In the genomic region with DNA sequence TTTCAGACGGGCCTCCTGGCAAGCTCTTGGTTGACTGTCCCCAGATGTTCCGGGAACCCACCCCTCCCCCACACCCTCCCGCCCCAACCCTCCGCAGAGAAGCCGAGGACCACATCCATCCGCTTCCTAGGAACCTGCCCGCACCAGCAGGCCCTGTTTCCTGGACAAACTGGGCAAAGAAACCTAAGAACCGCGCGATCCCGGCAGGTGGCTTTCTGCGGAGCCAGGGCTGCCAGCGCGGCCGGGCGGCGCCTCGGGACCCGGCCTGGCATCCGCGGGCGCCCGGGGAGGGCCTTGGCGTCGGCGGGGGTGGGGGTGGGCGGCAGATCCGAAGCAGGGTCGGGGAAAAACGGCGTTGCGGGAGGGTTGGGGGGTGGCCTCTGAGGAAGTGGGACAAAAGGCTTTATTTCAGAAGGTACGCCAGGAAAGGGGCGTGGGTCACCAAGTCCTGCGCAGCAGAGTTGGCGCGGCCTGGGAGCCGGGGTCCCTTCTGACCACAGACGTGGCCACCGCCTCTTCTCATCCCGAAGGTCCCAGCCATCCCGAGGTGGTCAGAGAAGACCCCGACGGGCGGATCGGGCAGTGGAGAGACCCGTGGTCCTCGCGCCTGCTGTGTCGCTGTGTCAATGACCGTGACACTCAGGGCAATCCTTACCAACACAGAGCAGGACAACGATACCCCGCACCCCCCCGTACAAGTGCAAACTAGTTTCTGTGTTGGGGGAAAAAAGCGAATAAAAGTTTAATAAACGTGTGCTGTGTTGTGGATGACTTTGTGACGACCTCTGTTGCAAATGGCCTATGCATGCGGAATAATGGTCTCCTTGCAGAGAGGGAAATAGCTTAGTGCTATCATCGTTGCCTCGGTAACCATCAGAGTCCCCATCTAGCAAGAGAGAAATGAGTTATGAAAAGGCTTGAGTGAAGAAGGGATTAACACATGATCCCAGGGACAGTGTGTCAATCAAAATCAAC, we compare ENCODE assay signal across 9 cellular contexts. TPM values are rescaled to one million over a fixed set of nuclear protein-coding genes. Genes with fewer than 3 reads are reported as not detected.
A peak's percentile ranks its signal among the peaks of the same experiment; 100 is the strongest.
DNase-seq lines count a peak whose midpoint lies in the region; TF ChIP-seq lines count a peak whose summit lies in the region.
"Had no signal": no experiment of that assay in that cellular context is flagged by ENCODE, and none has a peak within 500 bp of the region (broad histone marks: within the 10 kb centered on the region; RNA-seq: fewer than 3 reads in every experiment).

No MANE protein-coding gene starts in this region.

- peaks cover 28% of the 10 kb centered on the region for H3K27me3 Mint-ChIP-seq in endothelial cell (ENCODE audit: unreplicated experiment)

- H3K27me3 ChIP-seq in parathyroid adenoma (ENCODE audit: control insufficient read depth, insufficient read depth, low read length) (no peaks in the 10 kb centered on the region), MM.1S (replicated peaks; ENCODE audit: insufficient read depth, low read length) (no peaks in the 10 kb centered on the region; the same call in 1 of the 2 replicates)

- H3K4me1 ChIP-seq in parathyroid adenoma (peaks cover 5% of the 10 kb centered on the region), MM.1S (ENCODE audit: low read length) (no peaks in the 10 kb centered on the region)

- H3K36me3 ChIP-seq in parathyroid adenoma (ENCODE audit: control insufficient read depth, insufficient read depth, low read length) (no peaks in the 10 kb centered on the region), MM.1S (replicated peaks; ENCODE audit: insufficient read depth, low read length) (no peaks in the 10 kb centered on the region)

- H4K20me1 ChIP-seq in MM.1S (ENCODE audit: insufficient read depth, low read length): no peaks in the 10 kb centered on the region

- H3K27ac Mint-ChIP-seq in endothelial cell (ENCODE audit: unreplicated experiment): no peak overlapping the region

- H3K9me3 ChIP-seq in parathyroid adenoma (ENCODE audit: control insufficient read depth, low read length) (no peaks in the 10 kb centered on the region), MM.1S (replicated peaks; ENCODE audit: insufficient read depth, low read length) (no peaks in the 10 kb centered on the region)

- no peaks in the 10 kb centered on the region for H3F3A ChIP-seq in MM.1S (ENCODE audit: insufficient read depth, low read length)

- H3K4me3 Mint-ChIP-seq in endothelial cell (ENCODE audit: unreplicated experiment): peak overlapping the region; percentile 74

- H3K27ac ChIP-seq in parathyroid adenoma: no peak overlapping the region
- no peak overlapping the region for H3K27ac ChIP-seq in MM.1S (ENCODE audit: low read length)

- no peaks in the 10 kb centered on the region for H3K9me2 ChIP-seq in MM.1S (replicated peaks; ENCODE audit: insufficient read depth, low read length)

- peaks cover 4% of the 10 kb centered on the region for H3K36me3 Mint-ChIP-seq in endothelial cell (ENCODE audit: low read depth, unreplicated experiment)

- TF ChIP-seq CTCF in GM20000 (IDR thresholded peaks at IDR 0.05; ENCODE audit: extremely low read depth, missing control alignments) (no peak), endothelial cell (IDR thresholded peaks at IDR 0.05; ENCODE audit: unreplicated experiment) (no peak), parathyroid adenoma (IDR thresholded peaks at IDR 0.05) (no peak), MM.1S (IDR thresholded peaks at IDR 0.05; ENCODE audit: low read length) (no peak)

- no peaks in the 10 kb centered on the region for H3K9me3 Mint-ChIP-seq in endothelial cell (ENCODE audit: unreplicated experiment)

- H3K9ac ChIP-seq in parathyroid adenoma (no peak overlapping the region), MM.1S (ENCODE audit: low read length) (no peak overlapping the region)

- H3K79me2 ChIP-seq in parathyroid adenoma: no peaks in the 10 kb centered on the region
- H3K79me2 ChIP-seq in MM.1S (ENCODE audit: low read length): no peaks in the 10 kb centered on the region

- H3K4me2 ChIP-seq in parathyroid adenoma (ENCODE audit: low read length) (peak overlapping the region; percentile 2), MM.1S (ENCODE audit: low read depth, low read length) (no peak overlapping the region)

- DNase-seq in GM20000 (ENCODE audit: low spot score): peak; percentile 34
- peak; percentile 70 for DNase-seq in NCI-H748 (lab: John Stamatoyannopoulos, UW; ENCODE audit: unreplicated experiment)
- no peak for DNase-seq in endothelial cell (ENCODE audit: low spot score)
- no peak for DNase-seq in amniotic stem cell (lab: John Stamatoyannopoulos, UW)
- DNase-seq in globus pallidus (ENCODE audit: low spot score): no peak
- DNase-seq in effector CD8-positive, alpha-beta T cell (lab: John Stamatoyannopoulos, UW): no peak
- DNase-seq in MM.1S: no peak
- DNase-seq: NCI-H1930 had no signal

- peak overlapping the region; percentile 62 for H2AFZ ChIP-seq in parathyroid adenoma
- no peak overlapping the region for H2AFZ ChIP-seq in MM.1S (ENCODE audit: low read length)

- peaks cover 23% of the 10 kb centered on the region for H3K4me1 Mint-ChIP-seq in endothelial cell (ENCODE audit: unreplicated experiment)

- H3K4me3 ChIP-seq in parathyroid adenoma (ENCODE audit: low read depth, low read length) (no peak overlapping the region), MM.1S (ENCODE audit: low read length) (no peak overlapping the region)

RNA-seq across cellular contexts. Expression of gene GATA3, which starts 19.5 kb away (rescaled TPM):
- total RNA-seq in endothelial cell (ENCODE audit: unreplicated experiment): 70.9 TPM

Comparison
In these comparisons a context has a peak if more than half of its experiments do, and no peak if none do; other contexts are left out.
1. DNase-seq: peak in GM20000 (single experiment) and NCI-H748 (single experiment); none in endothelial cell (single experiment), amniotic stem cell (single experiment), globus pallidus (single experiment), effector CD8-positive, alpha-beta T cell (single experiment) and MM.1S (single experiment).